ENCODE assay signal across 8 cellular contexts in genomic region chr9:128073260-128073886, GRCh38. TPM values are rescaled to one million over a fixed set of nuclear protein-coding genes. Genes with fewer than 3 reads are reported as not detected.
DNase-seq lines count a peak whose midpoint lies in the region; ATAC-seq and TF ChIP-seq lines count a peak whose summit lies in the region.

No MANE protein-coding gene starts in this region.

- no peak for TF ChIP-seq CTCF in type B pancreatic cell (conservative IDR thresholded peaks at IDR 0.05)

- H3K27me3 Mint-ChIP-seq in activated T-cell treated with anti-CD3 and anti-CD28 coated beads, Interleukin-2, amount 50 U/mL, for 4 hours (ENCODE audit: low read depth), result no peaks in the 10 kb centered on the region
- no peaks in the 10 kb centered on the region for H3K27me3 Mint-ChIP-seq in type B pancreatic cell

- H2BK120ac ChIP-seq in mesenchymal stem cell (ENCODE audit: low read depth, low read length), result no peak overlapping the region

- H3K36me3 ChIP-seq in mesenchymal stem cell (ENCODE audit: control insufficient read depth in 1 of 2, insufficient read depth in 2 of 2, low read depth in 1 of 2, low read length in 2 of 2), result peaks cover 0 to 3% of the 10 kb centered on the region in 2 experiments

- peak overlapping the region in 1 of 2 experiments; percentile 61 for H3K4ac ChIP-seq in mesenchymal stem cell (ENCODE audit: low read depth in 1 of 2, low read length in 2 of 2)

- no peaks in the 10 kb centered on the region for H3K9me3 ChIP-seq in mesenchymal stem cell (ENCODE audit: control insufficient read depth, low read length)

- no peak overlapping the region for H3K23ac ChIP-seq in mesenchymal stem cell (ENCODE audit: low read length in 2 of 2)

- peaks cover 20% of the 10 kb centered on the region for H3K79me1 ChIP-seq in mesenchymal stem cell (replicated peaks; ENCODE audit: low read length, poor library complexity, severe bottlenecking)

- H3K4me1 ChIP-seq in mesenchymal stem cell (ENCODE audit: control insufficient read depth, insufficient read depth, low read depth, low read length), result peaks cover 11% of the 10 kb centered on the region

- peak overlapping the region in 1 of 2 experiments; percentile 17 for H3K18ac ChIP-seq in mesenchymal stem cell (ENCODE audit: low read depth in 1 of 2, low read length in 2 of 2)

- no peak overlapping the region for H4K91ac ChIP-seq in mesenchymal stem cell (ENCODE audit: low read length)

- H3K4me3 ChIP-seq in mesenchymal stem cell (ENCODE audit: insufficient read depth in 1 of 2, low read depth in 1 of 2, low read length in 2 of 2), result peak overlapping the region in 1 of 2 experiments; percentile 41

- no peak for ATAC-seq in activated T-cell treated with anti-CD3 and anti-CD28 coated beads, Interleukin-2, amount 50 U/mL, for 4 hours
- ATAC-seq in HG02588 (IDR thresholded peaks at IDR 0.05; ENCODE audit: unreplicated experiment) (no peak), HG02642 (IDR thresholded peaks at IDR 0.05; ENCODE audit: poor library complexity, unreplicated experiment) (no peak)

- peak overlapping the region; percentile 83 for H3K9ac ChIP-seq in mesenchymal stem cell (ENCODE audit: low read length)

- H2AK5ac ChIP-seq in mesenchymal stem cell (ENCODE audit: low read length, severe bottlenecking), result no peak overlapping the region

- DNase-seq in activated T-cell treated with anti-CD3 and anti-CD28 coated beads, Interleukin-2, amount 50 U/mL, for 4 hours, result no peak
- DNase-seq in activated T-cell treated with anti-CD3 and anti-CD28 coated beads, Interleukin-2, amount 50 U/mL, for 48 hours, result no peak
- peak; percentile 66 for DNase-seq in mesenchymal stem cell
- no peak for DNase-seq in type B pancreatic cell (ENCODE audit: extremely low spot score, unreplicated experiment)
- no peak for DNase-seq in AG08396 (ENCODE audit: low spot score)

- H3K9me3 Mint-ChIP-seq in activated T-cell treated with anti-CD3 and anti-CD28 coated beads, Interleukin-2, amount 50 U/mL, for 4 hours, result no peaks in the 10 kb centered on the region
- H3K9me3 Mint-ChIP-seq in type B pancreatic cell, result no peaks in the 10 kb centered on the region

- H3K27ac ChIP-seq in angular gyrus (ENCODE audit: low read depth, low read length), result peak overlapping the region; percentile 83
- no peak overlapping the region for H3K27ac ChIP-seq in mesenchymal stem cell (ENCODE audit: low read length, poor library complexity, severe bottlenecking)

- peak overlapping the region; percentile 67 for H2BK15ac ChIP-seq in mesenchymal stem cell (ENCODE audit: low read depth, poor library complexity, severe bottlenecking)

- H3K4me3 Mint-ChIP-seq in activated T-cell treated with anti-CD3 and anti-CD28 coated beads, Interleukin-2, amount 50 U/mL, for 4 hours, result peak overlapping the region; percentile 24
- H3K4me3 Mint-ChIP-seq in type B pancreatic cell, result peak overlapping the region; percentile 76

- H3K14ac ChIP-seq in mesenchymal stem cell (ENCODE audit: low read length in 2 of 2), result no peak overlapping the region

- no peak overlapping the region for H4K8ac ChIP-seq in mesenchymal stem cell (ENCODE audit: low read length)

- 91% methylated on average over 5 of the region's 7 CpGs for WGBS in mesenchymal stem cell

- H2AFZ ChIP-seq in mesenchymal stem cell (ENCODE audit: low read depth, low read length), result no peak overlapping the region

- peak overlapping the region in 1 of 2 experiments; percentile 54 for H2BK12ac ChIP-seq in mesenchymal stem cell (ENCODE audit: low read length in 2 of 2)

- H3K4me1 Mint-ChIP-seq in activated T-cell treated with anti-CD3 and anti-CD28 coated beads, Interleukin-2, amount 50 U/mL, for 4 hours (ENCODE audit: low read depth), result peaks cover 61% of the 10 kb centered on the region
- H3K4me1 Mint-ChIP-seq in type B pancreatic cell (ENCODE audit: unreplicated experiment), result peaks cover 37% of the 10 kb centered on the region

- H2BK5ac ChIP-seq in mesenchymal stem cell (ENCODE audit: low read depth, low read length, poor library complexity, severe bottlenecking), result no peak overlapping the region

- peak overlapping the region; percentile 87 for H3K27ac Mint-ChIP-seq in type B pancreatic cell

- no peaks in the 10 kb centered on the region for H3K27me3 ChIP-seq in mesenchymal stem cell (ENCODE audit: control insufficient read depth in 1 of 2, insufficient read depth in 1 of 2, low read length in 2 of 2)

- H3K4me2 ChIP-seq in mesenchymal stem cell (ENCODE audit: low read length, poor library complexity, severe bottlenecking), result no peak overlapping the region

- peaks cover 1% of the 10 kb centered on the region for H3K36me3 Mint-ChIP-seq in activated T-cell treated with anti-CD3 and anti-CD28 coated beads, Interleukin-2, amount 50 U/mL, for 4 hours (ENCODE audit: insufficient read depth)
- H3K36me3 Mint-ChIP-seq in type B pancreatic cell, result peaks cover 8% of the 10 kb centered on the region

RNA-seq across cellular contexts. Expression of gene SLC25A25, which starts 5.3 kb away (rescaled TPM):
- total RNA-seq in activated T-cell treated with anti-CD3 and anti-CD28 coated beads, Interleukin-2, amount 50 U/mL, for 4 hours, result 10 to 100 TPM; 13.9 to 16.3 (median 15.6) TPM
- polyA plus RNA-seq in mesenchymal stem cell (2013, experiment 1 of 2), result 6.8 TPM
- 6.4 TPM for polyA plus RNA-seq in mesenchymal stem cell (2013, experiment 2 of 2)
- 19.1 and 39.0 TPM in 2 replicates for total RNA-seq in type B pancreatic cell (ENCODE audit: low replicate concordance)

RNA-seq across cellular contexts. Expression of gene NAIF1, which starts 6.3 kb away (rescaled TPM):
- 10 to 100 TPM in 1 of 3 donors, 1 to 10 TPM in 2; 9.5 to 11.2 (median 9.7) TPM for total RNA-seq in activated T-cell treated with anti-CD3 and anti-CD28 coated beads, Interleukin-2, amount 50 U/mL, for 4 hours
- polyA plus RNA-seq in mesenchymal stem cell (2013, experiment 1 of 2), result 6.5 TPM
- polyA plus RNA-seq in mesenchymal stem cell (2013, experiment 2 of 2), result 6.1 TPM
- 6.7 and 10.3 TPM in 2 replicates for total RNA-seq in type B pancreatic cell (ENCODE audit: low replicate concordance)

RNA-seq across cellular contexts. Expression of gene PTGES2, which starts 54.2 kb away (rescaled TPM):
- 100 to 1,000 TPM; 123 to 132 (median 123) TPM for total RNA-seq in activated T-cell treated with anti-CD3 and anti-CD28 coated beads, Interleukin-2, amount 50 U/mL, for 4 hours
- polyA plus RNA-seq in mesenchymal stem cell (2013, experiment 1 of 2), result 31.2 TPM
- 28.6 TPM for polyA plus RNA-seq in mesenchymal stem cell (2013, experiment 2 of 2)
- total RNA-seq in type B pancreatic cell (ENCODE audit: low replicate concordance), result 67.2 and 85.0 TPM in 2 replicates
